In genomic region chr6:80633412-80633811, GRCh38 we compare ENCODE assay signal across 28 cellular contexts.
"Had no signal": no experiment of that assay in that cellular context is flagged by ENCODE, and none has a peak within 500 bp of the region (broad histone marks: within the 10 kb centered on the region; RNA-seq: fewer than 3 reads in every experiment).

No MANE protein-coding gene starts in this region.

- H3K4me1 ChIP-seq: neural progenitor cell, parathyroid adenoma, psoas muscle, suprapubic skin, testis, transverse colon, upper lobe of right lung, uterus had no signal

- H3K4me3 ChIP-seq: neural progenitor cell, ovary, psoas muscle, skin epidermis, smooth muscle cell, spleen, suprapubic skin, testis, tibial artery, transverse colon, upper lobe of right lung, uterus had no signal

- H3K36me3 ChIP-seq: neural progenitor cell, ovary, spleen, suprapubic skin, tibial artery, transverse colon, upper lobe of right lung, uterus had no signal

- H3K27me3 ChIP-seq: neural progenitor cell, ovary, spleen, suprapubic skin, testis, tibial artery, transverse colon, upper lobe of right lung, uterus had no signal

- ATAC-seq: natural killer cell; psoas muscle; right cardiac atrium; sciatic nerve; stimulated activated memory B cell treated with anti-CD40 and anti-IgM and Interleukin-4, amounts not matched to agents 10 μg/mL and 1 μg/mL and 100 μg/mL, for 72 hours; stimulated activated naive CD8-positive, alpha-beta T cell treated with anti-CD3 and anti-CD28 coated beads, Interleukin-15, amount 100 ng/mL, for 72 hours; stimulated activated naive CD8-positive, alpha-beta T cell treated with anti-CD3 and anti-CD28 coated beads, Interleukin-15, Interleukin-2, amounts not matched to agents 100 U/mL and 50 U/mL, for 24 hours; upper lobe of right lung had no signal

- H3K9ac ChIP-seq: neural progenitor cell, parathyroid adenoma had no signal

- DNase-seq: natural killer cell; occipital lobe; ovary; posterior cingulate gyrus; psoas muscle; right cardiac atrium; spleen; stimulated activated CD4-positive, alpha-beta T cell treated with anti-CD3 and anti-CD28 coated beads, Interleukin-12 subunit alpha, Interleukin-12 subunit beta, amount 100 ng/mL, for 4 hours; stimulated activated CD4-positive, alpha-beta T cell treated with anti-CD3 and anti-CD28 coated beads, Interleukin-1b, Interleukin-23, amount 100 ng/mL, for 48 hours; stimulated activated CD4-positive, alpha-beta T cell treated with anti-CD3 and anti-CD28 coated beads, Interleukin-4, amount 100 ng/mL, for 1 hour; stimulated activated CD4-positive, alpha-beta T cell treated with anti-CD3 and anti-CD28 coated beads, Interleukin-4, amount 100 ng/mL, for 4 hours; stimulated activated CD8-positive, alpha-beta memory T cell treated with anti-CD3 and anti-CD28 coated beads, Interleukin-4, amount 100 ng/mL, for 48 hours; stimulated activated naive CD4-positive, alpha-beta T cell; stimulated activated naive CD8-positive, alpha-beta T cell treated with anti-CD3 and anti-CD28 coated beads, Interleukin-15, amount 100 ng/mL, for 72 hours; stimulated activated naive CD8-positive, alpha-beta T cell treated with anti-CD3 and anti-CD28 coated beads, Interleukin-15, Interleukin-2, amounts not matched to agents 100 U/mL and 50 U/mL, for 24 hours; substantia nigra; testis; tibial artery; transverse colon; upper lobe of right lung; uterus had no signal

- H2AFZ ChIP-seq: neural progenitor cell, parathyroid adenoma had no signal

- H3K4me2 ChIP-seq: neural progenitor cell, smooth muscle cell had no signal

- H3K27ac ChIP-seq: neural progenitor cell, ovary, parathyroid adenoma, psoas muscle, skin epidermis, spleen, suprapubic skin, testis, tibial artery, transverse colon, upper lobe of right lung, uterus had no signal

- H3K9me3 ChIP-seq: ovary, psoas muscle, suprapubic skin, testis, transverse colon, upper lobe of right lung, uterus had no signal
